ENCODE assay signal across 14 cellular contexts in the genomic region with DNA sequence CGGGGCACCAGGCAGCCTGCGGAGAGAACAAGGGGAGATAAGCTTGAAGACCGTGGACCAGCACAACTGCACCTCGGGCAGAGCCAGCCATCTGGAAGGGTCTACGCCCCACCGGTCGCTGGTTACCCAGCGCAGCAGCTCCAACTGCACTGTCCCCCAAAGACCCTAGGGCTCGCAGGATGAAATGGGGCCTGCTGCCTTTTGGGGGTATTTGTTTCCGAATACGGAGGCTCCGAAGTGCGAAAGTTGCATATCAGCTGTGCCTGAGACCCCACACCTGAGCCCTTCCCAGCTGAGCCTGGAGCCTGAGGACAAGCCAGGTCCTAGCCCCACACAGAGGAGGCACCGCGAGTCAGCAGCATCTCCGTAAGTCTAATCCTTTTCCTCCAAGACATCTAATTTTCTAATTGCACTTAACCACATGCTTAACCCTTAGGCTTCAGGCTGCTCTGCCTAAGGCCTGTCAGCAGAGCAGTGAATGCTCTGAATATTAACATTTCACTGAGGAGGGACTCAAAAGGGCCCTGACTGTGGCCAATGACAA. TPM values are rescaled to one million over a fixed set of nuclear protein-coding genes. Genes with fewer than 3 reads are reported as not detected.
DNase-seq lines count a peak whose midpoint lies in the region; ATAC-seq and TF ChIP-seq lines count a peak whose summit lies in the region.
"Had no signal": no experiment of that assay in that cellular context is flagged by ENCODE, and none has a peak within 500 bp of the region (broad histone marks: within the 10 kb centered on the region; RNA-seq: fewer than 3 reads in every experiment).

No MANE protein-coding gene starts in this region.

- H3K23ac ChIP-seq in mesenchymal stem cell (ENCODE audit: low read length in 2 of 2) = no peak overlapping the region

- no peak for ATAC-seq in heart left ventricle
- ATAC-seq in left ventricle myocardium superior = no peak
- no peak for ATAC-seq in upper lobe of left lung (ENCODE audit: low FRiP score in 2 of 2)
- ATAC-seq in stimulated activated naive CD8-positive, alpha-beta T cell treated with anti-CD3 and anti-CD28 coated beads, Interleukin-15, amount 100 ng/mL, for 72 hours = no peak
- no peak for ATAC-seq in GM18498 (IDR thresholded peaks at IDR 0.05; ENCODE audit: unreplicated experiment)
- ATAC-seq in left lobe of liver = no peak
- ATAC-seq: naive thymus-derived CD4-positive, alpha-beta T cell; stimulated activated naive CD8-positive, alpha-beta T cell treated with anti-CD3 and anti-CD28 coated beads, Interleukin-15, Interleukin-2, amounts not matched to agents 100 U/mL and 50 U/mL, for 24 hours had no signal

- TF ChIP-seq CTCF in heart left ventricle (IDR thresholded peaks at IDR 0.05) (no peak), colonic mucosa (IDR thresholded peaks at IDR 0.05) (no peak), upper lobe of left lung (IDR thresholded peaks at IDR 0.05) (no peak)

- H3K4me1 ChIP-seq in heart left ventricle (peaks cover 6 to 75% (median 55%) of the 10 kb centered on the region in 12 donors), colonic mucosa (peaks cover 9% of the 10 kb centered on the region), mesenchymal stem cell (ENCODE audit: control insufficient read depth, insufficient read depth, low read depth, low read length) (peaks cover 39% of the 10 kb centered on the region), upper lobe of left lung (peaks cover 42 to 64% (median 52%) of the 10 kb centered on the region in 4 donors)

- peak overlapping the region; percentile 12 to 47 for H3K4ac ChIP-seq in mesenchymal stem cell (ENCODE audit: low read depth in 1 of 2, low read length in 2 of 2)

- H3K27ac Mint-ChIP-seq in stimulated activated naive CD8-positive, alpha-beta T cell treated with anti-CD3 and anti-CD28 coated beads, Interleukin-15, amount 100 ng/mL, for 72 hours = no peak overlapping the region
- H3K27ac Mint-ChIP-seq: activated naive CD8-positive, alpha-beta T cell; naive thymus-derived CD4-positive, alpha-beta T cell had no signal

- no peak overlapping the region for H3K9ac ChIP-seq in colonic mucosa (ENCODE audit: low read depth in 2 of 2, low read length in 2 of 2)
- H3K9ac ChIP-seq in mesenchymal stem cell (ENCODE audit: low read length) = no peak overlapping the region

- H2BK120ac ChIP-seq in mesenchymal stem cell (ENCODE audit: low read depth, low read length) = no peak overlapping the region

- no peak overlapping the region for H3K14ac ChIP-seq in mesenchymal stem cell (ENCODE audit: low read length in 2 of 2)

- H3K27ac ChIP-seq in heart left ventricle (peak overlapping the region in 9 of 12 donors; percentile 9 to 98 (median 62)), colonic mucosa (no peak overlapping the region), mesenchymal stem cell (ENCODE audit: low read length, poor library complexity, severe bottlenecking) (peak overlapping the region; percentile 94), upper lobe of left lung (peak overlapping the region; percentile 89 to 95 (median 93))
- H3K27ac ChIP-seq: HL-60 had no signal

- TF ChIP-seq POLR2A in heart left ventricle (IDR thresholded peaks at IDR 0.05) (no peak), upper lobe of left lung (IDR thresholded peaks at IDR 0.05) (no peak)

- H4K91ac ChIP-seq in mesenchymal stem cell (ENCODE audit: low read length) = no peak overlapping the region

- H3K9me3 ChIP-seq in heart left ventricle (no peaks in the 10 kb centered on the region), colonic mucosa (no peaks in the 10 kb centered on the region), mesenchymal stem cell (ENCODE audit: control insufficient read depth, low read length) (no peaks in the 10 kb centered on the region), upper lobe of left lung (no peaks in the 10 kb centered on the region)

- no peak overlapping the region for H2BK12ac ChIP-seq in mesenchymal stem cell (ENCODE audit: low read length in 2 of 2)

- peak overlapping the region; percentile 92 for H3K4me2 ChIP-seq in mesenchymal stem cell (ENCODE audit: low read length, poor library complexity, severe bottlenecking)

- H2BK5ac ChIP-seq in mesenchymal stem cell (ENCODE audit: low read depth, low read length, poor library complexity, severe bottlenecking) = peak overlapping the region; percentile 91

- H3K18ac ChIP-seq in mesenchymal stem cell (ENCODE audit: low read depth in 1 of 2, low read length in 2 of 2) = peak overlapping the region; percentile 10 to 28

- H3K36me3 ChIP-seq in heart left ventricle (peaks cover 0 to 43% (median 31%) of the 10 kb centered on the region in 9 donors), colonic mucosa (no peaks in the 10 kb centered on the region), mesenchymal stem cell (ENCODE audit: control insufficient read depth in 1 of 2, insufficient read depth in 2 of 2, low read depth in 1 of 2, low read length in 2 of 2) (peaks cover 23 to 39% of the 10 kb centered on the region in 2 experiments), upper lobe of left lung (peaks cover 0 to 37% (median 7%) of the 10 kb centered on the region in 4 donors)

- peaks cover 45% of the 10 kb centered on the region for H3K4me1 Mint-ChIP-seq in stimulated activated naive CD8-positive, alpha-beta T cell treated with anti-CD3 and anti-CD28 coated beads, Interleukin-15, amount 100 ng/mL, for 72 hours

- no peak for TF ChIP-seq EP300 in upper lobe of left lung (IDR thresholded peaks at IDR 0.05)

- 79 to 84% (median 82%) methylated on average over 10 to 16 of the region's 16 CpGs for WGBS in heart left ventricle, 4 donors
- WGBS in mesenchymal stem cell = 68% methylated on average over 16 of the region's 16 CpGs
- WGBS in upper lobe of left lung, 2 donors = 60 to 76% methylated on average over 7 to 15 of the region's 16 CpGs

- peaks cover 42% of the 10 kb centered on the region for H3K27me3 Mint-ChIP-seq in stimulated activated naive CD8-positive, alpha-beta T cell treated with anti-CD3 and anti-CD28 coated beads, Interleukin-15, amount 100 ng/mL, for 72 hours

- H3K27me3 ChIP-seq in heart left ventricle (no peaks in the 10 kb centered on the region), colonic mucosa (peaks cover 11% of the 10 kb centered on the region), mesenchymal stem cell (ENCODE audit: control insufficient read depth in 1 of 2, insufficient read depth in 1 of 2, low read length in 2 of 2) (no peaks in the 10 kb centered on the region), upper lobe of left lung (no peaks in the 10 kb centered on the region)

- no peak overlapping the region for H3K4me3 Mint-ChIP-seq in stimulated activated naive CD8-positive, alpha-beta T cell treated with anti-CD3 and anti-CD28 coated beads, Interleukin-15, amount 100 ng/mL, for 72 hours
- H3K4me3 Mint-ChIP-seq: activated naive CD8-positive, alpha-beta T cell; naive thymus-derived CD4-positive, alpha-beta T cell had no signal

- peak in 1 of 5 donors; percentile 55 for DNase-seq in heart left ventricle
- DNase-seq in left ventricle myocardium superior = no peak
- no peak for DNase-seq in colonic mucosa
- no peak for DNase-seq in mesenchymal stem cell
- no peak for DNase-seq in upper lobe of left lung
- no peak for DNase-seq in stimulated activated naive CD8-positive, alpha-beta T cell treated with anti-CD3 and anti-CD28 coated beads, Interleukin-15, amount 100 ng/mL, for 72 hours
- no peak for DNase-seq in left lobe of liver (ENCODE audit: low spot score)
- DNase-seq: naive thymus-derived CD4-positive, alpha-beta T cell; stimulated activated CD4-positive, alpha-beta T cell treated with anti-CD3 and anti-CD28 coated beads, Interleukin-1b, Interleukin-23, amount 100 ng/mL, for 48 hours; stimulated activated naive CD8-positive, alpha-beta T cell treated with anti-CD3 and anti-CD28 coated beads, Interleukin-15, Interleukin-2, amounts not matched to agents 100 U/mL and 50 U/mL, for 24 hours had no signal

- H3K4me3 ChIP-seq in heart left ventricle (peak overlapping the region in 6 of 12 donors; percentile 18 to 34 (median 26)), colonic mucosa (peak overlapping the region; percentile 20), mesenchymal stem cell (ENCODE audit: insufficient read depth in 1 of 2, low read depth in 1 of 2, low read length in 2 of 2) (peak overlapping the region in 1 of 2 experiments; percentile 59), upper lobe of left lung (peak overlapping the region in 3 of 4 donors; percentile 28 to 80 (median 44))

- peak overlapping the region; percentile 63 for H2BK15ac ChIP-seq in mesenchymal stem cell (ENCODE audit: low read depth, poor library complexity, severe bottlenecking)

- intact Hi-C loops in heart left ventricle (cut with DNase I) = loop anchor here in 4 of 10 donors (5.0 kb wide), 3 partner anchors 36 to 64 kb away; no protein-coding TSS in a partner anchor
- intact Hi-C loops in left ventricle myocardium superior (cut with micrococcal nuclease) = no loop called here
- intact Hi-C loops in colonic mucosa (cut with DNase I) = no loop called here

- H2AFZ ChIP-seq in mesenchymal stem cell (ENCODE audit: low read depth, low read length) = no peak overlapping the region

- H3K9me3 Mint-ChIP-seq in stimulated activated naive CD8-positive, alpha-beta T cell treated with anti-CD3 and anti-CD28 coated beads, Interleukin-15, amount 100 ng/mL, for 72 hours = no peaks in the 10 kb centered on the region

- H3K79me1 ChIP-seq in mesenchymal stem cell (replicated peaks; ENCODE audit: low read length, poor library complexity, severe bottlenecking) = peaks cover 5% of the 10 kb centered on the region

- peak overlapping the region; percentile 35 for H4K8ac ChIP-seq in mesenchymal stem cell (ENCODE audit: low read length)

- H2AK5ac ChIP-seq in mesenchymal stem cell (ENCODE audit: low read length, severe bottlenecking) = peak overlapping the region; percentile 91

RNA-seq across cellular contexts. Expression of a gene that starts 4.0 kb away (rescaled TPM):
- 100 to 1,000 TPM in 1 of 9 donors, 10 to 100 TPM in 8; 46.1 to 105 (median 66.8) TPM for total RNA-seq in heart left ventricle
- 10 to 100 TPM; 61.1 to 64.4 TPM for polyA plus RNA-seq in heart left ventricle
- 52.6 TPM for total RNA-seq in left ventricle myocardium superior
- total RNA-seq in colonic mucosa = 1 to 10 TPM; 3.8 to 5.7 TPM
- 28.1 TPM for polyA plus RNA-seq in mesenchymal stem cell (2013, experiment 1 of 2)
- polyA plus RNA-seq in mesenchymal stem cell (2013, experiment 2 of 2) = 25.8 TPM
- total RNA-seq in upper lobe of left lung = 100 to 1,000 TPM in 4 of 6 donors, 10 to 100 TPM in 2; 82.6 to 340 (median 110) TPM
- 43.5 TPM for total RNA-seq in left lobe of liver
- total RNA-seq: T-helper 1 cell treated with Interleukin-12 subunit alpha and Interleukin-12 subunit beta and Interleukin-4 antibody, amounts not matched to agents 30 ng/mL and 1 ng/mL, for 36 hours had no signal
- polyA plus RNA-seq: naive thymus-derived CD4-positive, alpha-beta T cell had no signal
